19 cellular contexts compared by ENCODE assay signal in genomic region chr13:64591981-64592380, GRCh38.
DNase-seq lines count a peak whose midpoint lies in the region; ATAC-seq and TF ChIP-seq lines count a peak whose summit lies in the region.
"Had no signal": no experiment of that assay in that cellular context is flagged by ENCODE, and none has a peak within 500 bp of the region (broad histone marks: within the 10 kb centered on the region; RNA-seq: fewer than 3 reads in every experiment).

No MANE protein-coding gene starts in this region.

- no peak overlapping the region for H3K14ac ChIP-seq in mesenchymal stem cell (ENCODE audit: low read length in 2 of 2)

- H4K8ac ChIP-seq in mesenchymal stem cell (ENCODE audit: low read length), result no peak overlapping the region

- H3K36me3 ChIP-seq in brain microvascular endothelial cell (replicated peaks) (no peaks in the 10 kb centered on the region), mesenchymal stem cell (ENCODE audit: control insufficient read depth in 1 of 2, insufficient read depth in 2 of 2, low read depth in 1 of 2, low read length in 2 of 2) (no peaks in the 10 kb centered on the region)
- H3K36me3 ChIP-seq in effector memory CD4-positive, alpha-beta T cell (ENCODE audit: control insufficient read depth, insufficient read depth, low read length), result no peaks in the 10 kb centered on the region
- H3K36me3 ChIP-seq: BLaER1 treated with 17β-estradiol and CSF1 and Interleukin-3, amounts not matched to agents 10 nM and 100 nM; prostate gland had no signal

- H2BK5ac ChIP-seq in mesenchymal stem cell (ENCODE audit: low read depth, low read length, poor library complexity, severe bottlenecking), result no peak overlapping the region

- H3K4ac ChIP-seq in mesenchymal stem cell (ENCODE audit: low read depth in 1 of 2, low read length in 2 of 2), result no peak overlapping the region

- H3K27ac ChIP-seq in brain microvascular endothelial cell, result no peak overlapping the region
- H3K27ac ChIP-seq in mesenchymal stem cell (ENCODE audit: low read length, poor library complexity, severe bottlenecking), result no peak overlapping the region
- no peak overlapping the region for H3K27ac ChIP-seq in effector memory CD4-positive, alpha-beta T cell (ENCODE audit: insufficient read depth, low read length, poor library complexity, severe bottlenecking)
- H3K27ac ChIP-seq: BLaER1 treated with 17β-estradiol and CSF1 and Interleukin-3, amounts not matched to agents 10 nM and 100 nM; prostate gland; VCaP had no signal

- H3K27me3 ChIP-seq in brain microvascular endothelial cell (replicated peaks) (no peaks in the 10 kb centered on the region), mesenchymal stem cell (ENCODE audit: control insufficient read depth in 1 of 2, insufficient read depth in 1 of 2, low read length in 2 of 2) (no peaks in the 10 kb centered on the region)
- H3K27me3 ChIP-seq in effector memory CD4-positive, alpha-beta T cell (replicated peaks; ENCODE audit: control insufficient read depth, insufficient read depth, low read length, poor library complexity, severe bottlenecking), result no peaks in the 10 kb centered on the region
- H3K27me3 ChIP-seq: BLaER1 treated with 17β-estradiol and CSF1 and Interleukin-3, amounts not matched to agents 10 nM and 100 nM had no signal

- no peak overlapping the region for H3K23ac ChIP-seq in mesenchymal stem cell (ENCODE audit: low read length in 2 of 2)

- no peak overlapping the region for H3K9ac ChIP-seq in mesenchymal stem cell (ENCODE audit: low read length)
- H3K9ac ChIP-seq: BLaER1 treated with 17β-estradiol and CSF1 and Interleukin-3, amounts not matched to agents 10 nM and 100 nM had no signal

- no peak overlapping the region for H2AK5ac ChIP-seq in mesenchymal stem cell (ENCODE audit: low read length, severe bottlenecking)

- H2BK120ac ChIP-seq in mesenchymal stem cell (ENCODE audit: low read depth, low read length), result no peak overlapping the region

- H3K9me3 ChIP-seq in mesenchymal stem cell (ENCODE audit: control insufficient read depth, low read length), result no peaks in the 10 kb centered on the region
- H3K9me3 ChIP-seq in effector memory CD4-positive, alpha-beta T cell (ENCODE audit: control insufficient read depth, low read length), result no peaks in the 10 kb centered on the region
- H3K9me3 ChIP-seq: BLaER1 treated with 17β-estradiol and CSF1 and Interleukin-3, amounts not matched to agents 10 nM and 100 nM; prostate gland had no signal

- H3K4me1 ChIP-seq in mesenchymal stem cell (ENCODE audit: control insufficient read depth, insufficient read depth, low read depth, low read length), result no peaks in the 10 kb centered on the region
- no peaks in the 10 kb centered on the region for H3K4me1 ChIP-seq in effector memory CD4-positive, alpha-beta T cell (ENCODE audit: control insufficient read depth, insufficient read depth, low read length, poor library complexity, severe bottlenecking)
- H3K4me1 ChIP-seq: BLaER1 treated with 17β-estradiol and CSF1 and Interleukin-3, amounts not matched to agents 10 nM and 100 nM; prostate gland had no signal

- TF ChIP-seq CTCF in brain microvascular endothelial cell (IDR thresholded peaks at IDR 0.05; ENCODE audit: low read depth, low read length, missing control alignments), result no peak

- no peak overlapping the region for H4K91ac ChIP-seq in mesenchymal stem cell (ENCODE audit: low read length)

- in situ Hi-C loops in brain microvascular endothelial cell (cut with HindIII; ENCODE audit: low pct_ligation_motif_present, low sequenced_read_pairs), result no loop called here

- H3K4me3 ChIP-seq in brain microvascular endothelial cell (ENCODE audit: low read depth, low read length), result no peak overlapping the region
- no peak overlapping the region for H3K4me3 ChIP-seq in mesenchymal stem cell (ENCODE audit: insufficient read depth in 1 of 2, low read depth in 1 of 2, low read length in 2 of 2)
- H3K4me3 ChIP-seq in effector memory CD4-positive, alpha-beta T cell (ENCODE audit: insufficient read depth, low read depth, low read length, poor library complexity, severe bottlenecking), result no peak overlapping the region
- H3K4me3 ChIP-seq: BLaER1 treated with 17β-estradiol and CSF1 and Interleukin-3, amounts not matched to agents 10 nM and 100 nM; prostate gland had no signal

- DNase-seq in GM04503 (ENCODE audit: low read depth), result peak; percentile 1
- DNase-seq in MV-4-11 (lab: John Stamatoyannopoulos, UW), result peak; percentile 26
- peak; percentile 28 for DNase-seq in brain microvascular endothelial cell
- DNase-seq in mesenchymal stem cell, result peak; percentile 32
- no peak for DNase-seq in effector memory CD4-positive, alpha-beta T cell
- no peak for DNase-seq in cortex of kidney (lab: John Stamatoyannopoulos, UW)
- DNase-seq: activated CD4-positive, alpha-beta memory T cell treated with anti-CD3 and anti-CD28 coated beads for 36 hours; activated T-cell treated with anti-CD3 and anti-CD28 coated beads, Interleukin-2, amount 50 U/mL, for 48 hours; immature natural killer cell; NCI-H187 treated with DMSO at 0.1 percent for 48 hours; NCI-H446; stimulated activated naive CD4-positive, alpha-beta T cell; SW 1271; trophoblast cell had no signal

- ATAC-seq in HG02798 (IDR thresholded peaks at IDR 0.05; ENCODE audit: poor library complexity, unreplicated experiment), result no peak
- no peak for ATAC-seq in GM19455 (IDR thresholded peaks at IDR 0.05; ENCODE audit: unreplicated experiment)

- H3K79me1 ChIP-seq in mesenchymal stem cell (replicated peaks; ENCODE audit: low read length, poor library complexity, severe bottlenecking), result no peaks in the 10 kb centered on the region

- H2BK12ac ChIP-seq in mesenchymal stem cell (ENCODE audit: low read length in 2 of 2), result no peak overlapping the region

- no peak overlapping the region for H3K4me2 ChIP-seq in mesenchymal stem cell (ENCODE audit: low read length, poor library complexity, severe bottlenecking)
- H3K4me2 ChIP-seq: BLaER1 treated with 17β-estradiol and CSF1 and Interleukin-3, amounts not matched to agents 10 nM and 100 nM had no signal

- H2BK15ac ChIP-seq in mesenchymal stem cell (ENCODE audit: low read depth, poor library complexity, severe bottlenecking), result no peak overlapping the region

- H3K18ac ChIP-seq in mesenchymal stem cell (ENCODE audit: low read depth in 1 of 2, low read length in 2 of 2), result no peak overlapping the region

- no peak overlapping the region for H2AFZ ChIP-seq in mesenchymal stem cell (ENCODE audit: low read depth, low read length)

Comparison
In these comparisons a context has a peak if more than half of its experiments do, and no peak if none do; other contexts are left out.
1. DNase-seq: peak in GM04503 (single experiment), MV-4-11 (single experiment), brain microvascular endothelial cell (single experiment) and mesenchymal stem cell (single experiment); none in effector memory CD4-positive, alpha-beta T cell (0 of 3) and cortex of kidney (single experiment).